ENCODE assay signal across 27 cellular contexts in genomic region chr5:56456002-56456401, GRCh38.
DNase-seq lines count a peak whose midpoint lies in the region; ATAC-seq and TF ChIP-seq lines count a peak whose summit lies in the region.
"Had no signal": no experiment of that assay in that cellular context is flagged by ENCODE, and none has a peak within 500 bp of the region (broad histone marks: within the 10 kb centered on the region; RNA-seq: fewer than 3 reads in every experiment).

No MANE protein-coding gene starts in this region.

- H3K9me3 Mint-ChIP-seq in memory B cell = no peaks in the 10 kb centered on the region
- no peaks in the 10 kb centered on the region for H3K9me3 Mint-ChIP-seq in naive thymus-derived CD4-positive, alpha-beta T cell
- H3K9me3 Mint-ChIP-seq: effector memory CD8-positive, alpha-beta T cell; GM23338; T-cell had no signal

- POLR2A ChIA-PET in naive thymus-derived CD4-positive, alpha-beta T cell (lab: Charles Lee) = no interaction called here

- H3K27ac ChIP-seq in adrenal gland = no peak overlapping the region
- H3K27ac ChIP-seq in naive thymus-derived CD4-positive, alpha-beta T cell (ENCODE audit: low read depth, low read length) = no peak overlapping the region
- H3K27ac ChIP-seq: C4-2B, colonic mucosa, gastrocnemius medialis, lower lobe of right lung had no signal

- peaks cover 5% of the 10 kb centered on the region for H3K36me3 Mint-ChIP-seq in memory B cell
- H3K36me3 Mint-ChIP-seq in naive thymus-derived CD4-positive, alpha-beta T cell = peaks cover 0 to 4% (median 0%) of the 10 kb centered on the region in 5 donors
- H3K36me3 Mint-ChIP-seq: T-cell had no signal

- 62 to 88% (median 68%) methylated on average over 3 to 4 of the region's 4 CpGs for WGBS in adrenal gland, 4 donors

- peaks cover 15 to 16% of the 10 kb centered on the region in 2 donors for H3K4me1 ChIP-seq in adrenal gland (replicated peaks in 1 of 2)
- no peaks in the 10 kb centered on the region for H3K4me1 ChIP-seq in naive thymus-derived CD4-positive, alpha-beta T cell (ENCODE audit: control insufficient read depth in 2 of 2, insufficient read depth in 2 of 2, low read length in 2 of 2)
- H3K4me1 ChIP-seq: colonic mucosa, gastrocnemius medialis, lower lobe of right lung had no signal

- CTCF ChIA-PET in naive thymus-derived CD4-positive, alpha-beta T cell (lab: Charles Lee) = no interaction called here

- H3K36me3 ChIP-seq in adrenal gland (replicated peaks in 1 of 2) = no peaks in the 10 kb centered on the region
- H3K36me3 ChIP-seq in naive thymus-derived CD4-positive, alpha-beta T cell (ENCODE audit: control insufficient read depth in 2 of 3, insufficient read depth in 3 of 3, low read length in 3 of 3) = no peaks in the 10 kb centered on the region
- H3K36me3 ChIP-seq: colonic mucosa, gastrocnemius medialis, lower lobe of right lung had no signal

- H3K27ac Mint-ChIP-seq in memory B cell = peak overlapping the region; percentile 5
- H3K27ac Mint-ChIP-seq in naive thymus-derived CD4-positive, alpha-beta T cell = peak overlapping the region in 2 of 9 donors; percentile 5 to 11
- H3K27ac Mint-ChIP-seq: effector memory CD8-positive, alpha-beta T cell; GM23338; T-cell had no signal

- peaks cover 10% of the 10 kb centered on the region for H3K4me1 Mint-ChIP-seq in memory B cell
- peaks cover 0 to 8% (median 0%) of the 10 kb centered on the region in 7 donors for H3K4me1 Mint-ChIP-seq in naive thymus-derived CD4-positive, alpha-beta T cell

- no peak for TF ChIP-seq CTCF in adrenal gland (IDR thresholded peaks at IDR 0.05)

- intact Hi-C loops in adrenal gland (cut with DNase I) = no loop called here
- intact Hi-C loops in naive thymus-derived CD4-positive, alpha-beta T cell (cut with micrococcal nuclease) = no loop called here

- ATAC-seq in memory B cell (ENCODE audit: low read depth) (no peak), GM18498 (IDR thresholded peaks at IDR 0.05; ENCODE audit: unreplicated experiment) (no peak)
- no peak for ATAC-seq in naive thymus-derived CD4-positive, alpha-beta T cell
- ATAC-seq: effector memory CD8-positive, alpha-beta T cell; esophagus mucosa; gastrocnemius medialis; GM23338; lower lobe of right lung; Panc1; T-cell had no signal

- peak; percentile 86 for DNase-seq in AG08395 (ENCODE audit: low spot score)
- peak; percentile 44 for DNase-seq in GM04504 (ENCODE audit: low read depth)
- peak in 6 of 7 donors; percentile 32 to 60 (median 48) for DNase-seq in adrenal gland
- no peak for DNase-seq in memory B cell (ENCODE audit: low spot score in 2 of 2)
- DNase-seq in T-helper 2 cell = no peak
- no peak for DNase-seq in naive thymus-derived CD4-positive, alpha-beta T cell
- no peak for DNase-seq in iPS-NIHi7 (ENCODE audit: extremely low spot score)
- DNase-seq: activated gamma-delta T cell treated with Interleukin-2 at 50 U/mL for 16 hours; amygdala; Calu3; colonic mucosa; effector memory CD8-positive, alpha-beta T cell; gastrocnemius medialis; KBM-7; lower lobe of right lung; NCI-H146; NCI-H510A treated with DMSO at 0.1 percent for 48 hours; SIG-M5; stimulated activated CD4-positive, alpha-beta T cell treated with anti-CD3 and anti-CD28 coated beads, Interleukin-2, amount 100 ng/mL, for 24 hours; substantia nigra; T-cell had no signal

- H3K9me3 ChIP-seq in adrenal gland (replicated peaks in 1 of 3) = no peaks in the 10 kb centered on the region
- H3K9me3 ChIP-seq in naive thymus-derived CD4-positive, alpha-beta T cell (ENCODE audit: control insufficient read depth in 2 of 3, low read length in 3 of 3) = no peaks in the 10 kb centered on the region
- H3K9me3 ChIP-seq: colonic mucosa, gastrocnemius medialis, lower lobe of right lung had no signal

- H3K27me3 ChIP-seq in adrenal gland = no peaks in the 10 kb centered on the region
- no peaks in the 10 kb centered on the region for H3K27me3 ChIP-seq in naive thymus-derived CD4-positive, alpha-beta T cell (ENCODE audit: control insufficient read depth in 2 of 2, insufficient read depth in 2 of 2, low read length in 2 of 2)
- H3K27me3 ChIP-seq: colonic mucosa, gastrocnemius medialis had no signal

- no peak overlapping the region for H3K4me3 Mint-ChIP-seq in memory B cell
- H3K4me3 Mint-ChIP-seq in naive thymus-derived CD4-positive, alpha-beta T cell = no peak overlapping the region
- H3K4me3 Mint-ChIP-seq: effector memory CD8-positive, alpha-beta T cell; GM23338; T-cell had no signal

- no peaks in the 10 kb centered on the region for H3K27me3 Mint-ChIP-seq in memory B cell
- peaks cover 0 to 2% (median 0%) of the 10 kb centered on the region in 5 donors for H3K27me3 Mint-ChIP-seq in naive thymus-derived CD4-positive, alpha-beta T cell
- H3K27me3 Mint-ChIP-seq: T-cell had no signal

- H3K4me3 ChIP-seq in adrenal gland = no peak overlapping the region
- no peak overlapping the region for H3K4me3 ChIP-seq in naive thymus-derived CD4-positive, alpha-beta T cell (ENCODE audit: low read length)
- H3K4me3 ChIP-seq: colonic mucosa, gastrocnemius medialis, GM23338, lower lobe of right lung, skin epidermis had no signal

- no peak for TF ChIP-seq POLR2A in adrenal gland (IDR thresholded peaks at IDR 0.05)

Comparison
In these comparisons a context has a peak if more than half of its experiments do, and no peak if none do; other contexts are left out.
1. DNase-seq: peak in AG08395 (single experiment), GM04504 (single experiment) and adrenal gland (6 of 7); none in memory B cell (0 of 2), T-helper 2 cell (0 of 5), naive thymus-derived CD4-positive, alpha-beta T cell (0 of 9) and iPS-NIHi7 (single experiment).